In genomic region chr10:30596037-30596436, GRCh38 we compare ENCODE assay signal across 27 cellular contexts. TPM values are rescaled to one million over a fixed set of nuclear protein-coding genes. Genes with fewer than 3 reads are reported as not detected.
DNase-seq lines count a peak whose midpoint lies in the region; ATAC-seq, FAIRE-seq and TF ChIP-seq lines count a peak whose summit lies in the region.
"Had no signal": no experiment of that assay in that cellular context is flagged by ENCODE, and none has a peak within 500 bp of the region (broad histone marks: within the 10 kb centered on the region; RNA-seq: fewer than 3 reads in every experiment).

No MANE protein-coding gene starts in this region.

- ATAC-seq in HepG2 (peak; percentile 82), right lobe of liver (no peak)
- ATAC-seq: GM12878 had no signal

- H3K27me3 Mint-ChIP-seq in endodermal cell (ENCODE audit: insufficient read depth): peaks cover 27% of the 10 kb centered on the region
- H3K27me3 Mint-ChIP-seq in neural crest cell (ENCODE audit: low read depth): peaks cover 3% of the 10 kb centered on the region
- H3K27me3 Mint-ChIP-seq: CD4-positive, alpha-beta T cell had no signal

- H3K4me1 Mint-ChIP-seq in endodermal cell (peaks cover 49% of the 10 kb centered on the region), neural crest cell (peaks cover 41% of the 10 kb centered on the region)

- POLR2A ChIA-PET in HepG2 (lab: Yijun Ruan, JAX): interaction anchor here (0.8 kb wide), 1 partner anchor 9 kb away, joined by 3 read pairs; no protein-coding TSS in a partner anchor

- H3K27ac ChIP-seq in HepG2 (ENCODE audit: extremely low read length, insufficient read depth, low read length): peak overlapping the region; percentile 30
- peak overlapping the region in 1 of 3 donors; percentile 21 for H3K27ac ChIP-seq in right lobe of liver
- H3K27ac ChIP-seq in endodermal cell (ENCODE audit: low read depth, low read length): no peak overlapping the region
- H3K27ac ChIP-seq: BLaER1 treated with 17β-estradiol and CSF1 and Interleukin-3, amounts not matched to agents 10 nM and 100 nM had no signal

- peaks cover 66% of the 10 kb centered on the region for H3K4me1 ChIP-seq in HepG2 (ENCODE audit: insufficient read depth, low read length)
- peaks cover 0 to 10% (median 0%) of the 10 kb centered on the region in 4 donors for H3K4me1 ChIP-seq in right lobe of liver
- no peaks in the 10 kb centered on the region for H3K4me1 ChIP-seq in endodermal cell (ENCODE audit: control insufficient read depth, insufficient read depth, low read length)
- H3K4me1 ChIP-seq: BE2C had no signal

- no peak overlapping the region for H2AFZ ChIP-seq in HepG2 (ENCODE audit: low read length)

- H3K9me3 Mint-ChIP-seq in endodermal cell: no peaks in the 10 kb centered on the region
- peaks cover 2% of the 10 kb centered on the region for H3K9me3 Mint-ChIP-seq in neural crest cell
- H3K9me3 Mint-ChIP-seq: CD4-positive, alpha-beta T cell; CD8-positive, alpha-beta memory T cell had no signal

- no peak overlapping the region for H3K9ac ChIP-seq in HepG2 (ENCODE audit: insufficient read depth, low read depth, low read length)
- no peak overlapping the region for H3K9ac ChIP-seq in endodermal cell (ENCODE audit: extremely low read depth, low read length, poor library complexity, severe bottlenecking)
- H3K9ac ChIP-seq: BLaER1 treated with 17β-estradiol and CSF1 and Interleukin-3, amounts not matched to agents 10 nM and 100 nM had no signal

- H3K36me3 Mint-ChIP-seq in endodermal cell (ENCODE audit: low read depth) (no peaks in the 10 kb centered on the region), neural crest cell (ENCODE audit: low read depth) (no peaks in the 10 kb centered on the region)
- H3K36me3 Mint-ChIP-seq: CD14-positive monocyte had no signal

- no peak for TF ChIP-seq POLR2A in HepG2 (IDR thresholded peaks at IDR 0.05; ENCODE audit: insufficient read depth in 1 of 2, low read depth in 2 of 2, low read length in 2 of 2)
- TF ChIP-seq POLR2A in right lobe of liver (IDR thresholded peaks at IDR 0.05): no peak

- CTCF ChIA-PET in HepG2 (lab: Yijun Ruan, JAX; ENCODE audit: low intra/inter-chr PET ratio, low total read pairs): no interaction called here

- in situ Hi-C loops in HepG2 (cut with HindIII; ENCODE audit: extremely low pct_ligation_motif_present, low pct_unique_long_range_greater_than_20kb): no loop called here

- H3K79me2 ChIP-seq in HepG2 (ENCODE audit: insufficient read depth, low read length): no peaks in the 10 kb centered on the region

- H3K4me3 ChIP-seq in HepG2 (replicated peaks in 1 of 3; ENCODE audit: insufficient read depth in 1 of 3, low read depth in 2 of 3, low read length in 3 of 3): peak overlapping the region in 1 of 3 experiments; percentile 33; a peak in 2 of 6 replicates
- H3K4me3 ChIP-seq in right lobe of liver: no peak overlapping the region
- H3K4me3 ChIP-seq in endodermal cell (ENCODE audit: low read length): no peak overlapping the region
- H3K4me3 ChIP-seq: A549; BLaER1 treated with 17β-estradiol and CSF1 and Interleukin-3, amounts not matched to agents 10 nM and 100 nM; GM12878 had no signal

- no peaks in the 10 kb centered on the region for H3K36me3 ChIP-seq in HepG2 (replicated peaks in 1 of 2; ENCODE audit: control insufficient read depth in 1 of 2, insufficient read depth in 2 of 2, low read length in 2 of 2)
- H3K36me3 ChIP-seq in right lobe of liver: no peaks in the 10 kb centered on the region
- H3K36me3 ChIP-seq in endodermal cell (ENCODE audit: control insufficient read depth, insufficient read depth, low read length): no peaks in the 10 kb centered on the region
- H3K36me3 ChIP-seq: BE2C; BLaER1 treated with 17β-estradiol and CSF1 and Interleukin-3, amounts not matched to agents 10 nM and 100 nM had no signal

- TF ChIP-seq RAD21 in HepG2 (CRISPR knock-in tag; IDR thresholded peaks at IDR 0.05): no peak

- H3K9me3 ChIP-seq in HepG2 (ENCODE audit: low read length): no peaks in the 10 kb centered on the region
- H3K9me3 ChIP-seq in right lobe of liver: no peaks in the 10 kb centered on the region
- no peaks in the 10 kb centered on the region for H3K9me3 ChIP-seq in endodermal cell (ENCODE audit: control insufficient read depth, low read length)
- H3K9me3 ChIP-seq: A549; BE2C; BLaER1 treated with 17β-estradiol and CSF1 and Interleukin-3, amounts not matched to agents 10 nM and 100 nM had no signal

- TF ChIP-seq EP300 in HepG2 (IDR thresholded peaks at IDR 0.05; ENCODE audit: low read depth in 2 of 2, low read length in 2 of 2) (no peak), HepG2 (CRISPR knock-in tag; IDR thresholded peaks at IDR 0.05; ENCODE audit: borderline replicate concordance) (no peak)

- DNase-seq in HepG2 (ENCODE audit: low spot score) (peak; percentile 55), right lobe of liver (no peak), endodermal cell (peak; percentile 38), neural crest cell (ENCODE audit: low read depth, low spot score) (no peak), urothelium cell line (ENCODE audit: low spot score) (no peak), NCI-H510A treated with DMSO at 0.1 percent for 48 hours (lab: John Stamatoyannopoulos, UW) (no peak), kidney glomerular epithelial cell (lab: John Stamatoyannopoulos, UW) (no peak), NCI-H69 (lab: John Stamatoyannopoulos, UW) (no peak)
- DNase-seq: 8988T; ACHN; AML-193; BE2C; CD4-positive, alpha-beta T cell; CD8-positive, alpha-beta memory T cell; DMS 273 treated with DMSO at 0.1 percent for 48 hours; DMS79; EL; GDM1; GOT3; H7; HCEC 1CT had no signal

- FAIRE-seq in HepG2 (lab: Jason Lieb, UNC): no peak
- FAIRE-seq in urothelium cell line (lab: Jason Lieb, UNC): peak; percentile 46
- FAIRE-seq: D721Med, GM12878, GM19239 had no signal

- no peak overlapping the region for H3K27ac Mint-ChIP-seq in endodermal cell
- peak overlapping the region; percentile 2 for H3K27ac Mint-ChIP-seq in neural crest cell (ENCODE audit: unreplicated experiment)
- H3K27ac Mint-ChIP-seq: CD4-positive, alpha-beta T cell; CD8-positive, alpha-beta memory T cell had no signal

- H3K27me3 ChIP-seq in HepG2 (ENCODE audit: control insufficient read depth in 1 of 2, insufficient read depth in 2 of 2, low read length in 2 of 2) (no peaks in the 10 kb centered on the region), right lobe of liver (no peaks in the 10 kb centered on the region), endodermal cell (ENCODE audit: control insufficient read depth, insufficient read depth, low read length, poor library complexity, severe bottlenecking) (no peaks in the 10 kb centered on the region)
- H3K27me3 ChIP-seq: BE2C; BLaER1 treated with 17β-estradiol and CSF1 and Interleukin-3, amounts not matched to agents 10 nM and 100 nM had no signal

- no peak overlapping the region for H3K4me3 Mint-ChIP-seq in endodermal cell
- H3K4me3 Mint-ChIP-seq in neural crest cell: no peak overlapping the region
- H3K4me3 Mint-ChIP-seq: CD14-positive monocyte; CD4-positive, alpha-beta T cell; CD8-positive, alpha-beta memory T cell had no signal

- no TSS peak for BruUV-seq in HepG2 (replicated peaks; lab: Mats Ljungman, UMichigan)

- H3K4me2 ChIP-seq in HepG2 (ENCODE audit: low read depth, low read length): peak overlapping the region; percentile 59
- H3K4me2 ChIP-seq: A549; BLaER1 treated with 17β-estradiol and CSF1 and Interleukin-3, amounts not matched to agents 10 nM and 100 nM had no signal

- TF ChIP-seq CTCF in HepG2 (CRISPR knock-in tag; IDR thresholded peaks at IDR 0.05): no peak
- TF ChIP-seq CTCF in right lobe of liver (IDR thresholded peaks at IDR 0.05): no peak
- no peak for TF ChIP-seq CTCF in endodermal cell (conservative IDR thresholded peaks at IDR 0.05)
- no peak for TF ChIP-seq CTCF in neural crest cell (conservative IDR thresholded peaks at IDR 0.05)

- 9% methylated on average over 5 of the region's 6 CpGs for WGBS in HepG2 (ENCODE audit: low lambda C conversion rate)
- 79% methylated on average over 5 of the region's 6 CpGs for WGBS in right lobe of liver (ENCODE audit: insufficient coverage, low coverage, low lambda C conversion rate, missing lambda C conversion rate)
- 78 to 82% methylated on average over 3 to 6 of the region's 6 CpGs for WGBS in endodermal cell (ENCODE audit: insufficient coverage in 1 of 2, insufficient read length in 1 of 2), 2 experiments

- intact Hi-C loops in HepG2 (cut with micrococcal nuclease; ENCODE audit: unreplicated experiment): no loop called here
- intact Hi-C loops in right lobe of liver (cut with DNase I): no loop called here

- no peaks in the 10 kb centered on the region for H4K20me1 ChIP-seq in HepG2 (ENCODE audit: insufficient read depth, low read length)
- H4K20me1 ChIP-seq: BLaER1 treated with 17β-estradiol and CSF1 and Interleukin-3, amounts not matched to agents 10 nM and 100 nM had no signal

TF ChIP-seq in HepG2, 621 proteins besides CTCF, POLR2A, EP300 and RAD21 (continues in another document):
- TF ChIP-seq FOSL1 (CRISPR knock-in tag; IDR thresholded peaks at IDR 0.05; ENCODE audit: borderline replicate concordance): no peak

RNA-seq across cellular contexts. Expression of gene LYZL2, which starts 33.5 kb away (rescaled TPM):
- total RNA-seq in HepG2 (2016; rRNA removed; fragmentation: Illumina TruSeq; extraction: Trizol) (0.20 TPM in 1 of 2 replicates, not detected in the other), right lobe of liver (not detected), endodermal cell (not detected), neural crest cell (not detected in 2 replicates)
- total RNA-seq in HepG2 (2016; cell fraction: cytosol; rRNA removed; fragmentation: Illumina TruSeq; extraction: Trizol; ENCODE audit: low read depth): not detected in 2 replicates
- not detected in 2 replicates for total RNA-seq in HepG2 (2016; cell fraction: insoluble cytoplasmic fraction; rRNA removed; fragmentation: Illumina TruSeq; extraction: Trizol)
- not detected in 2 replicates for total RNA-seq in HepG2 (2016; cell fraction: membrane; rRNA removed; fragmentation: Illumina TruSeq; extraction: Trizol)
- not detected in 2 replicates for total RNA-seq in HepG2 (2016; cell fraction: nucleus; rRNA removed; fragmentation: Illumina TruSeq; extraction: Trizol)
- 0.31 and 0.63 TPM in 2 replicates for polyA plus RNA-seq in HepG2 (2011; rRNA removed)
- polyA plus RNA-seq in HepG2 (2011; cell fraction: cytosol; rRNA removed): 0.31 and 0.59 TPM in 2 replicates
- 0.24 and 0.85 TPM in 2 replicates for polyA plus RNA-seq in HepG2 (2011; cell fraction: nucleus; rRNA removed)
- 0.31 TPM in 1 of 2 replicates, not detected in the other for polyA plus RNA-seq in HepG2 (2012)
- 0.14 TPM in 1 of 2 replicates, not detected in the other for polyA plus RNA-seq in HepG2 (2016; cell fraction: cytosol; fragmentation: Illumina TruSeq; extraction: Trizol; ENCODE audit: low read depth)
- not detected in 2 replicates for polyA plus RNA-seq in HepG2 (2016; cell fraction: insoluble cytoplasmic fraction; fragmentation: Illumina TruSeq; extraction: Trizol; ENCODE audit: low read depth)
- not detected in 2 replicates for polyA plus RNA-seq in HepG2 (2016; cell fraction: membrane; fragmentation: Illumina TruSeq; extraction: Trizol; ENCODE audit: low read depth)
- 0.85 TPM in 1 of 2 replicates, not detected in the other for polyA plus RNA-seq in HepG2 (2016; cell fraction: nucleus; fragmentation: Illumina TruSeq; extraction: Trizol; ENCODE audit: insufficient read depth, low read depth)
- polyA minus RNA-seq in HepG2 (2011; rRNA and poly(A)+ RNA removed; ENCODE audit: low replicate concordance): not detected in 2 replicates
- not detected in 2 replicates for polyA minus RNA-seq in HepG2 (2011; cell fraction: cytosol; rRNA and poly(A)+ RNA removed)
- 1.2 TPM in 1 of 2 replicates, not detected in the other for polyA minus RNA-seq in HepG2 (2011; cell fraction: nucleus; rRNA and poly(A)+ RNA removed)
- polyA plus RNA-seq in endodermal cell (2013, experiment 1 of 2): not detected
- polyA plus RNA-seq in endodermal cell (2013, experiment 2 of 2): not detected
- total RNA-seq: CD4-positive, alpha-beta T cell; CD8-positive, alpha-beta memory T cell; GM12878; H7 had no signal
- polyA plus RNA-seq: A549; CD14-positive monocyte; CD8-positive, alpha-beta memory T cell; GM12878 had no signal

Comparison
In these comparisons a context has a peak if more than half of its experiments do, and no peak if none do; other contexts are left out.
1. DNase-seq: peak in HepG2 (single experiment) and endodermal cell (single experiment); none in right lobe of liver (0 of 3), neural crest cell (single experiment), urothelium cell line (single experiment), NCI-H510A treated with DMSO at 0.1 percent for 48 hours (single experiment), kidney glomerular epithelial cell (single experiment) and NCI-H69 (single experiment).